ENCODE assay signal across 1 cellular context in the genomic region with DNA sequence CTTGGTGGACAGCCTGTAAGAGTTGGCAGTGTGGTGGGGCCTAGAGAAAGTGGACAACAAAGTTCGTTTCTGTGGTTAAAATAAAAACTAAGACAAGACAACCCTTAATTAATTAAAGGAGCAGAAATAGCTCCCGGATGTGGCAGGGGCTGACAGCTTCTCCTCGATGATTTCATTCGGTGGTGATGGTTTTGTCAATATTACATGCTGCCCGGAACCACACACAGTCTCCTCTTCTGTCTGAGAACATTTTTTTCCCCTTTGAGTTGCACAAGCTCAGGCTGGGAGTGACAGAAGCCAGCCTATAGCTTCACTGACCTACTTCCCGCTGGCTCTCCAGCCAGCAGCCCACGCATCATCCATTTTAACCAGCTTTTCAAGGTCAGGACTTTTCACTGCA.
TF ChIP-seq lines count a peak whose summit lies in the region.

No MANE protein-coding gene starts in this region.

TF ChIP-seq in SK-N-SH treated with all-trans-retinoic acid at 6 μM for 48 hours, 23 proteins besides CTCF, POLR2A, EP300 and RAD21 (continued from another document):
- TF ChIP-seq, protein P1, sequence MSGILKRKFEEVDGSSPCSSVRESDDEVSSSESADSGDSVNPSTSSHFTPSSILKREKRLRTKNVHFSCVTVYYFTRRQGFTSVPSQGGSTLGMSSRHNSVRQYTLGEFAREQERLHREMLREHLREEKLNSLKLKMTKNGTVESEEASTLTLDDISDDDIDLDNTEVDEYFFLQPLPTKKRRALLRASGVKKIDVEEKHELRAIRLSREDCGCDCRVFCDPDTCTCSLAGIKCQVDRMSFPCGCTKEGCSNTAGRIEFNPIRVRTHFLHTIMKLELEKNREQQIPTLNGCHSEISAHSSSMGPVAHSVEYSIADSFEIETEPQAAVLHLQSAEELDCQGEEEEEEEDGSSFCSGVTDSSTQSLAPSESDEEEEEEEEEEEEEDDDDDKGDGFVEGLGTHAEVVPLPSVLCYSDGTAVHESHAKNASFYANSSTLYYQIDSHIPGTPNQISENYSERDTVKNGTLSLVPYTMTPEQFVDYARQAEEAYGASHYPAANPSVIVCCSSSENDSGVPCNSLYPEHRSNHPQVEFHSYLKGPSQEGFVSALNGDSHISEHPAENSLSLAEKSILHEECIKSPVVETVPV (CRISPR knock-in tag; IDR thresholded peaks at IDR 0.05), result no peak
- no peak for TF ChIP-seq ZNF70 (CRISPR knock-in tag; IDR thresholded peaks at IDR 0.05)
- TF ChIP-seq ZNF565 (CRISPR knock-in tag; conservative IDR thresholded peaks at IDR 0.05; ENCODE audit: low read depth), result no peak
- no peak for TF ChIP-seq ARNTL (CRISPR knock-in tag; IDR thresholded peaks at IDR 0.05; ENCODE audit: borderline replicate concordance, low read depth)
- TF ChIP-seq TSHZ2 (CRISPR knock-in tag; IDR thresholded peaks at IDR 0.05), result no peak
- TF ChIP-seq OSR1 (CRISPR knock-in tag; IDR thresholded peaks at IDR 0.05), result no peak
- no peak for TF ChIP-seq RARB (CRISPR knock-in tag; IDR thresholded peaks at IDR 0.05)
- TF ChIP-seq, protein P2, sequence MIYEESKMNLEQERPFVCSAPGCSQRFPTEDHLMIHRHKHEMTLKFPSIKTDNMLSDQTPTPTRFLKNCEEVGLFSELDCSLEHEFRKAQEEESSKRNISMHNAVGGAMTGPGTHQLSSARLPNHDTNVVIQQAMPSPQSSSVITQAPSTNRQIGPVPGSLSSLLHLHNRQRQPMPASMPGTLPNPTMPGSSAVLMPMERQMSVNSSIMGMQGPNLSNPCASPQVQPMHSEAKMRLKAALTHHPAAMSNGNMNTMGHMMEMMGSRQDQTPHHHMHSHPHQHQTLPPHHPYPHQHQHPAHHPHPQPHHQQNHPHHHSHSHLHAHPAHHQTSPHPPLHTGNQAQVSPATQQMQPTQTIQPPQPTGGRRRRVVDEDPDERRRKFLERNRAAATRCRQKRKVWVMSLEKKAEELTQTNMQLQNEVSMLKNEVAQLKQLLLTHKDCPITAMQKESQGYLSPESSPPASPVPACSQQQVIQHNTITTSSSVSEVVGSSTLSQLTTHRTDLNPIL (CRISPR knock-in tag; IDR thresholded peaks at IDR 0.05; ENCODE audit: low read depth), result no peak
- no peak for TF ChIP-seq TCF4 (CRISPR knock-in tag; IDR thresholded peaks at IDR 0.05; ENCODE audit: borderline replicate concordance)
- no peak for TF ChIP-seq GLIS3 (CRISPR knock-in tag; IDR thresholded peaks at IDR 0.05)
- TF ChIP-seq ZFP3 (CRISPR knock-in tag; IDR thresholded peaks at IDR 0.05), result no peak
- no peak for TF ChIP-seq ZC3H10 (CRISPR knock-in tag; IDR thresholded peaks at IDR 0.05)
- TF ChIP-seq ZFP30 (CRISPR knock-in tag; IDR thresholded peaks at IDR 0.05), result no peak
- TF ChIP-seq, protein P3, sequence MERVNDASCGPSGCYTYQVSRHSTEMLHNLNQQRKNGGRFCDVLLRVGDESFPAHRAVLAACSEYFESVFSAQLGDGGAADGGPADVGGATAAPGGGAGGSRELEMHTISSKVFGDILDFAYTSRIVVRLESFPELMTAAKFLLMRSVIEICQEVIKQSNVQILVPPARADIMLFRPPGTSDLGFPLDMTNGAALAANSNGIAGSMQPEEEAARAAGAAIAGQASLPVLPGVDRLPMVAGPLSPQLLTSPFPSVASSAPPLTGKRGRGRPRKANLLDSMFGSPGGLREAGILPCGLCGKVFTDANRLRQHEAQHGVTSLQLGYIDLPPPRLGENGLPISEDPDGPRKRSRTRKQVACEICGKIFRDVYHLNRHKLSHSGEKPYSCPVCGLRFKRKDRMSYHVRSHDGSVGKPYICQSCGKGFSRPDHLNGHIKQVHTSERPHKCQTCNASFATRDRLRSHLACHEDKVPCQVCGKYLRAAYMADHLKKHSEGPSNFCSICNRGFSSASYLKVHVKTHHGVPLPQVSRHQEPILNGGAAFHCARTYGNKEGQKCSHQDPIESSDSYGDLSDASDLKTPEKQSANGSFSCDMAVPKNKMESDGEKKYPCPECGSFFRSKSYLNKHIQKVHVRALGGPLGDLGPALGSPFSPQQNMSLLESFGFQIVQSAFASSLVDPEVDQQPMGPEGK (CRISPR knock-in tag; IDR thresholded peaks at IDR 0.05; ENCODE audit: borderline replicate concordance), result no peak
- no peak for TF ChIP-seq ZNF8 (CRISPR knock-in tag; IDR thresholded peaks at IDR 0.05)
- TF ChIP-seq TOX (CRISPR knock-in tag; IDR thresholded peaks at IDR 0.05; ENCODE audit: borderline replicate concordance), result no peak
